20 cellular contexts compared by ENCODE assay signal in the genomic region with DNA sequence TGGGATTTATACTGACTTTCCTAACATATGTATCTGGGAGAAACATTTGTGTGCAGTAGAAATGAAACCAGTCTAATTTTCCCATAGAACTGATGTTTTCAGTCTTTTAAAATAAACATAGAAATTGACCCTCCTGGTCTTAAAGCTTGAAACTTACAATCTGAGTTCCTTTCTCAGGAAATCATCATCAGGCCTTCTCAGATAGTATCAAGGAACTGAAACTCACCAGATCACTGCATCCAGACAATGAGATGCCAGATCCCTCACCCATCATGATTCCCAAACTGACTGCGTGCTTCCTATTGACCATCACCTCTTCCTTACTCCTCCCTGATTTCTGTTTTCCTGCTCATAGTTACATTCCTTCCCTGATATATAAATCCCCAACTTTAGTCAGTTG.
DNase-seq lines count a peak whose midpoint lies in the region; ATAC-seq, FAIRE-seq and TF ChIP-seq lines count a peak whose summit lies in the region.
"Had no signal": no experiment of that assay in that cellular context is flagged by ENCODE, and none has a peak within 500 bp of the region (broad histone marks: within the 10 kb centered on the region; RNA-seq: fewer than 3 reads in every experiment).

No MANE protein-coding gene starts in this region.

- H3K4me3 ChIP-seq in kidney (ENCODE audit: low read length in 2 of 2) (no peak overlapping the region), adrenal gland (no peak overlapping the region)
- H3K4me3 ChIP-seq: dorsolateral prefrontal cortex, left ventricle myocardium inferior had no signal

- H3K9me3 ChIP-seq in kidney (ENCODE audit: control insufficient read depth in 1 of 2, low read length in 2 of 2) = no peaks in the 10 kb centered on the region
- H3K9me3 ChIP-seq in adrenal gland (replicated peaks in 1 of 3) = no peaks in the 10 kb centered on the region
- H3K9me3 ChIP-seq: left ventricle myocardium inferior had no signal

- peak; percentile 50 for DNase-seq in CD1c-positive myeloid dendritic cell (ENCODE audit: extremely low spot score)
- no peak for DNase-seq in Calu3
- peak; percentile 8 for DNase-seq in naive B cell
- no peak for DNase-seq in GM13976 (ENCODE audit: low spot score)
- no peak for DNase-seq in kidney
- DNase-seq in adrenal gland = no peak
- DNase-seq: activated CD8-positive, alpha-beta memory T cell treated with anti-CD3 and anti-CD28 coated beads, Interleukin-2, amount 10 ng/mL, durations not matched to agents 7 days and 5 days; AML-193; DMS153; dorsolateral prefrontal cortex; left ventricle myocardium inferior; NCI-H1092 treated with DMSO at 0.1 percent for 48 hours; NCI-H2081; NCI-H446 treated with DMSO at 0.1 percent for 48 hours; Right ventricle myocardium superior; stimulated activated CD4-positive, alpha-beta T cell treated with anti-CD3 and anti-CD28 coated beads, Interleukin-2, amount 100 ng/mL, for 24 hours had no signal

- CTCF ChIA-PET in Calu3 (lab: Charles Lee) = no interaction called here

- BruUV-seq in Calu3 (replicated peaks; lab: Mats Ljungman, UMichigan) = no TSS peak

- H3K36me3 Mint-ChIP-seq in Calu3 (ENCODE audit: insufficient read depth, unreplicated experiment) (peaks cover 22% of the 10 kb centered on the region), naive B cell (no peaks in the 10 kb centered on the region)
- no peaks in the 10 kb centered on the region for H3K36me3 Mint-ChIP-seq in activated T-helper 17 cell treated with anti-CD3 and anti-CD28 coated beads, Interleukin-2, amount 50 U/mL, for 72 hours (ENCODE audit: low read depth)
- H3K36me3 Mint-ChIP-seq: activated CD8-positive, alpha-beta memory T cell treated with anti-CD3 and anti-CD28 coated beads, Interleukin-2, amount 10 ng/mL, durations not matched to agents 7 days and 5 days; WTC11 had no signal

- in situ Hi-C loops in GM13976 (cut with MboI; ENCODE audit: low sequenced_read_pairs, unreplicated experiment) = no loop called here

- peak overlapping the region; percentile 81 for H3K27ac Mint-ChIP-seq in Calu3 (ENCODE audit: unreplicated experiment)
- H3K27ac Mint-ChIP-seq in activated T-helper 17 cell treated with anti-CD3 and anti-CD28 coated beads, Interleukin-2, amount 50 U/mL, for 72 hours = peak overlapping the region; percentile 55
- peak overlapping the region; percentile 2 to 96 (median 78) for H3K27ac Mint-ChIP-seq in naive B cell
- H3K27ac Mint-ChIP-seq: activated CD8-positive, alpha-beta memory T cell treated with anti-CD3 and anti-CD28 coated beads, Interleukin-2, amount 10 ng/mL, durations not matched to agents 7 days and 5 days; WTC11 had no signal

- no peaks in the 10 kb centered on the region for H3K27me3 ChIP-seq in adrenal gland
- H3K27me3 ChIP-seq: dorsolateral prefrontal cortex had no signal

- H3K9me3 Mint-ChIP-seq in Calu3 (ENCODE audit: low read depth, unreplicated experiment) = no peaks in the 10 kb centered on the region
- H3K9me3 Mint-ChIP-seq in activated T-helper 17 cell treated with anti-CD3 and anti-CD28 coated beads, Interleukin-2, amount 50 U/mL, for 72 hours = peaks cover 4% of the 10 kb centered on the region
- peaks cover 0 to 5% (median 0%) of the 10 kb centered on the region in 7 donors for H3K9me3 Mint-ChIP-seq in naive B cell

- H3K27me3 Mint-ChIP-seq in Calu3 (ENCODE audit: unreplicated experiment) (no peaks in the 10 kb centered on the region), naive B cell (no peaks in the 10 kb centered on the region)
- no peaks in the 10 kb centered on the region for H3K27me3 Mint-ChIP-seq in activated T-helper 17 cell treated with anti-CD3 and anti-CD28 coated beads, Interleukin-2, amount 50 U/mL, for 72 hours
- H3K27me3 Mint-ChIP-seq: activated CD8-positive, alpha-beta memory T cell treated with anti-CD3 and anti-CD28 coated beads, Interleukin-2, amount 10 ng/mL, durations not matched to agents 7 days and 5 days had no signal

- FAIRE-seq in kidney (lab: Jason Lieb, UNC) = no peak
- FAIRE-seq: bronchial epithelial cell had no signal

- TF ChIP-seq CTCF in Calu3 (IDR thresholded peaks at IDR 0.05; ENCODE audit: unreplicated experiment) (no peak), GM13976 (IDR thresholded peaks at IDR 0.05; ENCODE audit: borderline replicate concordance, control extremely low read depth, extremely low read depth, insufficient read depth, missing control alignments) (no peak), kidney (IDR thresholded peaks at IDR 0.05; ENCODE audit: borderline replicate concordance, extremely low read depth, insufficient read depth) (no peak), adrenal gland (IDR thresholded peaks at IDR 0.05) (no peak)

- H3K9ac ChIP-seq in kidney (ENCODE audit: low read length in 2 of 2) = no peak overlapping the region
- H3K9ac ChIP-seq: parathyroid adenoma had no signal

- no peak overlapping the region for H3K4me3 Mint-ChIP-seq in Calu3 (ENCODE audit: low read depth, unreplicated experiment)
- peak overlapping the region; percentile 80 for H3K4me3 Mint-ChIP-seq in activated T-helper 17 cell treated with anti-CD3 and anti-CD28 coated beads, Interleukin-2, amount 50 U/mL, for 72 hours
- peak overlapping the region; percentile 12 to 79 (median 46) for H3K4me3 Mint-ChIP-seq in naive B cell
- H3K4me3 Mint-ChIP-seq: activated CD8-positive, alpha-beta memory T cell treated with anti-CD3 and anti-CD28 coated beads, Interleukin-2, amount 10 ng/mL, durations not matched to agents 7 days and 5 days; WTC11 had no signal

- H3K4me1 Mint-ChIP-seq in Calu3 (ENCODE audit: low read depth, unreplicated experiment) (peaks cover 66% of the 10 kb centered on the region), naive B cell (peaks cover 57 to 72% (median 68%) of the 10 kb centered on the region in 3 donors)
- peaks cover 55% of the 10 kb centered on the region for H3K4me1 Mint-ChIP-seq in activated T-helper 17 cell treated with anti-CD3 and anti-CD28 coated beads, Interleukin-2, amount 50 U/mL, for 72 hours

- ATAC-seq in activated T-helper 17 cell treated with anti-CD3 and anti-CD28 coated beads, Interleukin-2, amount 50 U/mL, for 72 hours (replicated peaks) = no peak
- ATAC-seq in naive B cell (ENCODE audit: low read depth in 2 of 2) = peak; percentile 38 to 40
- ATAC-seq: activated CD8-positive, alpha-beta memory T cell treated with anti-CD3 and anti-CD28 coated beads, Interleukin-2, amount 10 ng/mL, durations not matched to agents 7 days and 5 days; WTC11 had no signal

- H3K27ac ChIP-seq in kidney (ENCODE audit: low read depth in 2 of 2, low read length in 2 of 2) = no peak overlapping the region
- H3K27ac ChIP-seq in adrenal gland = no peak overlapping the region
- H3K27ac ChIP-seq: dorsolateral prefrontal cortex, left ventricle myocardium inferior, parathyroid adenoma had no signal

- H3K36me3 ChIP-seq in kidney (ENCODE audit: control insufficient read depth in 1 of 2, insufficient read depth in 2 of 2, low read length in 2 of 2) (no peaks in the 10 kb centered on the region), adrenal gland (replicated peaks in 1 of 2) (no peaks in the 10 kb centered on the region)
- H3K36me3 ChIP-seq: left ventricle myocardium inferior had no signal

- H3K4me1 ChIP-seq in kidney (ENCODE audit: control insufficient read depth in 1 of 2, insufficient read depth in 1 of 2, low read depth in 1 of 2, low read length in 2 of 2) = no peaks in the 10 kb centered on the region
- peaks cover 0 to 8% of the 10 kb centered on the region in 2 donors for H3K4me1 ChIP-seq in adrenal gland (replicated peaks in 1 of 2)
- H3K4me1 ChIP-seq: parathyroid adenoma had no signal

- TF ChIP-seq POLR2A in adrenal gland (IDR thresholded peaks at IDR 0.05) = no peak

- intact Hi-C loops in Calu3 (cut with micrococcal nuclease; ENCODE audit: unreplicated experiment) (no loop called here), kidney (cut with DNase I) (no loop called here), adrenal gland (cut with DNase I) (no loop called here)

- 85 to 95% (median 91%) methylated on average over 1 of the region's 1 CpG for WGBS in adrenal gland, 4 donors

Comparison
In these comparisons a context has a peak if more than half of its experiments do, and no peak if none do; other contexts are left out.
1. DNase-seq: peak in CD1c-positive myeloid dendritic cell (single experiment) and naive B cell (single experiment); none in Calu3 (single experiment), GM13976 (single experiment), kidney (single experiment) and adrenal gland (0 of 7).
2. Peak in every context shown above with its lines, with median percentiles within 50 percentile points of each other: H3K27ac Mint-ChIP-seq.